Comparison of ENCODE assay signal across 8 cellular contexts in genomic region chr1:229430761-229431269, GRCh38. TPM values are rescaled to one million over a fixed set of nuclear protein-coding genes. Genes with fewer than 3 reads are reported as not detected.
A peak's percentile ranks its signal among the peaks of the same experiment; 100 is the strongest.
DNase-seq lines count a peak whose midpoint lies in the region; ATAC-seq and TF ChIP-seq lines count a peak whose summit lies in the region.

No MANE protein-coding gene starts in this region.

- TF ChIP-seq EP300 in upper lobe of left lung (IDR thresholded peaks at IDR 0.05), result no peak

- no peaks in the 10 kb centered on the region for H3K9me2 ChIP-seq in PC-3 (replicated peaks; ENCODE audit: low read length)

- H4K20me1 ChIP-seq in PC-3 (ENCODE audit: low read length), result no peaks in the 10 kb centered on the region

- DNase-seq in AG09319 (ENCODE audit: extremely low read depth, low read depth) (no peak), PC-3 (no peak), chondrocyte (ENCODE audit: low spot score) (no peak), medulla oblongata (ENCODE audit: extremely low spot score) (peak; percentile 34), upper lobe of left lung (peak; percentile 47 to 88), DMS153 (lab: John Stamatoyannopoulos, UW) (no peak), T1000 (lab: John Stamatoyannopoulos, UW) (no peak)

- H3K27ac ChIP-seq in PC-3 (ENCODE audit: low read length) (no peak overlapping the region), upper lobe of left lung (no peak overlapping the region)

- H3K27me3 Mint-ChIP-seq in chondrocyte (ENCODE audit: low read depth), result peaks cover 42% of the 10 kb centered on the region

- peaks cover 21% of the 10 kb centered on the region for H3K4me1 Mint-ChIP-seq in chondrocyte (ENCODE audit: low read depth)

- no peak for TF ChIP-seq POLR2A in upper lobe of left lung (IDR thresholded peaks at IDR 0.05)

- 3 to 4% methylated on average over 10 to 16 of the region's 16 CpGs for WGBS in upper lobe of left lung, 2 donors

- peak; percentile 15; the same call in 1 of the 2 replicates for ATAC-seq in PC-3
- peak; percentile 49 to 78 for ATAC-seq in upper lobe of left lung (ENCODE audit: low FRiP score in 2 of 2)
- no peak for ATAC-seq in GM21723 (IDR thresholded peaks at IDR 0.05; ENCODE audit: unreplicated experiment)

- TF ChIP-seq CTCF in AG09319 (IDR thresholded peaks at IDR 0.05; ENCODE audit: low read depth, low read length) (peak; percentile 3; the same call in 1 of the 2 replicates), PC-3 (conservative IDR thresholded peaks at IDR 0.05; ENCODE audit: low read depth, low read length) (no peak), chondrocyte (IDR thresholded peaks at IDR 0.05) (peak; percentile 14), upper lobe of left lung (IDR thresholded peaks at IDR 0.05) (no peak)

- H3K4me3 ChIP-seq in PC-3 (ENCODE audit: low read length) (no peak overlapping the region), upper lobe of left lung (no peak overlapping the region)

- no peaks in the 10 kb centered on the region for H3K36me3 ChIP-seq in PC-3 (ENCODE audit: low read depth, low read length)
- no peaks in the 10 kb centered on the region for H3K36me3 ChIP-seq in upper lobe of left lung

- intact Hi-C loops in PC-3 (cut with micrococcal nuclease), result no loop called here

- POLR2A ChIA-PET in PC-3 (lab: Charles Lee; ENCODE audit: unreplicated experiment), result no interaction called here

- H3F3A ChIP-seq in PC-3 (ENCODE audit: low read length, unreplicated experiment), result no peaks in the 10 kb centered on the region

- H3K36me3 Mint-ChIP-seq in chondrocyte (ENCODE audit: low read depth), result no peaks in the 10 kb centered on the region

- H3K27me3 ChIP-seq in PC-3 (ENCODE audit: low read length) (peaks cover 33% of the 10 kb centered on the region), upper lobe of left lung (peaks cover 4 to 50% (median 24%) of the 10 kb centered on the region in 4 donors)

- H3K9me3 ChIP-seq in PC-3 (ENCODE audit: low read length) (no peaks in the 10 kb centered on the region), upper lobe of left lung (no peaks in the 10 kb centered on the region)

- H3K79me2 ChIP-seq in PC-3 (ENCODE audit: low read length), result no peaks in the 10 kb centered on the region

- H3K4me1 ChIP-seq in PC-3 (ENCODE audit: insufficient read depth, low read length) (no peaks in the 10 kb centered on the region), upper lobe of left lung (peaks cover 17 to 41% (median 24%) of the 10 kb centered on the region in 4 donors)

- H3K27ac Mint-ChIP-seq in chondrocyte (ENCODE audit: unreplicated experiment), result no peak overlapping the region

- no peak overlapping the region for H3K4me3 Mint-ChIP-seq in chondrocyte (ENCODE audit: unreplicated experiment)

- CTCF ChIA-PET in PC-3 (lab: Charles Lee), result no interaction called here

- H3K9me3 Mint-ChIP-seq in chondrocyte (ENCODE audit: low read depth), result peaks cover 2% of the 10 kb centered on the region

- no peak overlapping the region for H3K4me2 ChIP-seq in PC-3 (ENCODE audit: low read length)

- no TSS peak for BruUV-seq in PC-3 (replicated peaks; lab: Mats Ljungman, UMichigan)

- H3K9ac ChIP-seq in PC-3 (ENCODE audit: low read length), result no peak overlapping the region

- H2AFZ ChIP-seq in PC-3 (ENCODE audit: low read length), result no peak overlapping the region

RNA-seq across cellular contexts. Expression of gene ACTA1, which starts 3.1 kb away (rescaled TPM):
- total RNA-seq in PC-3 (2014; rRNA removed), result 0.80 TPM in 1 of 2 replicates, not detected in the other
- 0.27 to 3.6 TPM (median 3.5 TPM) in 3 replicates for total RNA-seq in chondrocyte
- total RNA-seq in upper lobe of left lung, result under 1 TPM in 2 of 6 donors, not detected in 4; 0.17 to 0.26 TPM

Comparison
In these comparisons a context has a peak if more than half of its experiments do, and no peak if none do; other contexts are left out.
1. DNase-seq: peak in medulla oblongata (single experiment) and upper lobe of left lung (2 of 2); none in AG09319 (single experiment), PC-3 (single experiment), chondrocyte (single experiment), DMS153 (single experiment) and T1000 (single experiment).
2. CTCF ChIP-seq: peak in AG09319 (single experiment) and chondrocyte (single experiment); none in PC-3 (single experiment) and upper lobe of left lung (0 of 6).